Comparison of ENCODE assay signal across 14 cellular contexts in genomic region chr21:43195131-43196021, GRCh38. TPM values are rescaled to one million over a fixed set of nuclear protein-coding genes. Genes with fewer than 3 reads are reported as not detected.
DNase-seq lines count a peak whose midpoint lies in the region; ATAC-seq, FAIRE-seq and TF ChIP-seq lines count a peak whose summit lies in the region.
"Had no signal": no experiment of that assay in that cellular context is flagged by ENCODE, and none has a peak within 500 bp of the region (broad histone marks: within the 10 kb centered on the region; RNA-seq: fewer than 3 reads in every experiment).

No MANE protein-coding gene starts in this region.

- intact Hi-C loops in spleen (cut with DNase I; ENCODE audit: low total_unique reads): no loop called here

- H3K4me1 ChIP-seq in mesodermal cell (ENCODE audit: control insufficient read depth, insufficient read depth, low read length, poor library complexity, severe bottlenecking) (peaks cover 26% of the 10 kb centered on the region), spleen (peaks cover 0 to 29% (median 22%) of the 10 kb centered on the region in 6 donors)

- H3K36me3 ChIP-seq in WERI-Rb-1: no peaks in the 10 kb centered on the region
- no peaks in the 10 kb centered on the region for H3K36me3 ChIP-seq in mesodermal cell (ENCODE audit: control insufficient read depth, insufficient read depth, low read length)
- no peaks in the 10 kb centered on the region for H3K36me3 ChIP-seq in spleen
- H3K36me3 ChIP-seq: tibial artery had no signal

- ATAC-seq in GM19351 (IDR thresholded peaks at IDR 0.05; ENCODE audit: unreplicated experiment) (no peak), GM21619 (IDR thresholded peaks at IDR 0.05; ENCODE audit: unreplicated experiment) (no peak), GM21367 (IDR thresholded peaks at IDR 0.05; ENCODE audit: unreplicated experiment) (no peak)
- ATAC-seq: naive thymus-derived CD4-positive, alpha-beta T cell had no signal

- no peak for TF ChIP-seq POLR2A in spleen (IDR thresholded peaks at IDR 0.05)

- no peak for TF ChIP-seq CTCF in WERI-Rb-1 (IDR thresholded peaks at IDR 0.05; ENCODE audit: low read depth, low read length)
- TF ChIP-seq CTCF in spleen (IDR thresholded peaks at IDR 0.05 in 8 of 11, conservative IDR thresholded peaks at IDR 0.05 in 3 of 11): no peak

- no peak overlapping the region for H3K27ac ChIP-seq in WERI-Rb-1
- peak overlapping the region; percentile 94 for H3K27ac ChIP-seq in epithelial cell of prostate
- peak overlapping the region; percentile 36 for H3K27ac ChIP-seq in mesodermal cell (ENCODE audit: low read depth, low read length, severe bottlenecking)
- peak overlapping the region in 6 of 8 donors; percentile 16 to 56 (median 42) for H3K27ac ChIP-seq in spleen
- H3K27ac ChIP-seq: tibial artery had no signal

- DNase-seq in WERI-Rb-1: peak; percentile 29
- no peak for DNase-seq in epithelial cell of prostate (ENCODE audit: low read depth, low spot score)
- DNase-seq in spleen: peak; percentile 74
- DNase-seq in GM19239 (ENCODE audit: insufficient read length, low spot score): no peak
- DNase-seq: naive thymus-derived CD4-positive, alpha-beta T cell; NCI-H1930 had no signal

- H3K4me3 ChIP-seq in WERI-Rb-1 (ENCODE audit: low read depth, low read length) (no peak overlapping the region), mesodermal cell (ENCODE audit: extremely low read depth, insufficient read depth, low read length, poor library complexity, severe bottlenecking) (no peak overlapping the region), spleen (no peak overlapping the region)
- H3K4me3 ChIP-seq: tibial artery had no signal

- peaks cover 5% of the 10 kb centered on the region for H3K9me3 ChIP-seq in WERI-Rb-1 (ENCODE audit: severe bottlenecking)
- H3K9me3 ChIP-seq in mesodermal cell (ENCODE audit: control insufficient read depth, low read length): peaks cover 8% of the 10 kb centered on the region
- H3K9me3 ChIP-seq in spleen: peaks cover 0 to 30% (median 25%) of the 10 kb centered on the region in 8 donors

- H3K27me3 ChIP-seq in WERI-Rb-1 (ENCODE audit: insufficient read depth, low read depth, severe bottlenecking): no peaks in the 10 kb centered on the region
- H3K27me3 ChIP-seq in spleen (replicated peaks in 1 of 7): peaks cover 0 to 29% (median 0%) of the 10 kb centered on the region in 7 donors

- no peak for FAIRE-seq in GM19239 (lab: Jason Lieb, UNC)
- FAIRE-seq: D721Med, TTC549 had no signal

- 82 to 90% methylated on average over 26 to 32 of the region's 32 CpGs for WGBS in mesodermal cell (ENCODE audit: insufficient coverage in 2 of 2), 2 experiments
- 55 to 74% (median 63%) methylated on average over 32 of the region's 32 CpGs for WGBS in spleen, 5 donors

RNA-seq across cellular contexts. Expression of gene CRYAA, which starts 26.6 kb away (rescaled TPM):
- not detected for polyA plus RNA-seq in mesodermal cell (2013, experiment 1 of 2)
- not detected for polyA plus RNA-seq in mesodermal cell (2013, experiment 2 of 2)
- total RNA-seq in spleen: not detected
- not detected for polyA plus RNA-seq in spleen
- total RNA-seq: naive thymus-derived CD4-positive, alpha-beta T cell; OCI-LY7 had no signal
- polyA plus RNA-seq: naive thymus-derived CD4-positive, alpha-beta T cell had no signal

Comparison
In these comparisons a context has a peak if more than half of its experiments do, and no peak if none do; other contexts are left out.
1. DNase-seq: peak in WERI-Rb-1 (single experiment) and spleen (single experiment); none in epithelial cell of prostate (single experiment) and GM19239 (single experiment).